ENCODE assay signal across 1 cellular context in the genomic region with DNA sequence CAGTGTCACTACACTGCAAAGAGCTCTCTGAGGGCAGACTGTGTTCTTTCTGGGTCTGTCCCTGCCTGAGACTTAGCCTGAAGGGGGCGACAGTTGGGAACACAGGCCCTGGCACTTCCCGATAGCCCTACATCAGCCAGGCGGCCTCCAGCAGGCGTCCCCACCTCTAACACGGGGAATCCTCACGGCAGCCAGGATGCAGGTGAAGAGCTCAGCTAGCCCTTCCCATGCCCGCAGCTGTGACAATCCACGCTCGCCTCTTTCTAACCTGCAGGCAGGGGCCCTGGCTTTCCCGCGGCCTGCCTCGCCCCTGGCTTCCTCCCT.
TF ChIP-seq lines count a peak whose summit lies in the region.

No MANE protein-coding gene starts in this region.

TF ChIP-seq in HepG2, 621 proteins besides CTCF, POLR2A, EP300 and RAD21 (continues in another document):
- no peak for TF ChIP-seq NR2F6 (IDR thresholded peaks at IDR 0.05)
- no peak for TF ChIP-seq NR2F6 (CRISPR knock-in tag; IDR thresholded peaks at IDR 0.05)
- TF ChIP-seq SP4 (CRISPR knock-in tag; IDR thresholded peaks at IDR 0.05), result no peak
- TF ChIP-seq FOXK2 (IDR thresholded peaks at IDR 0.05), result no peak
- TF ChIP-seq, protein P1, sequence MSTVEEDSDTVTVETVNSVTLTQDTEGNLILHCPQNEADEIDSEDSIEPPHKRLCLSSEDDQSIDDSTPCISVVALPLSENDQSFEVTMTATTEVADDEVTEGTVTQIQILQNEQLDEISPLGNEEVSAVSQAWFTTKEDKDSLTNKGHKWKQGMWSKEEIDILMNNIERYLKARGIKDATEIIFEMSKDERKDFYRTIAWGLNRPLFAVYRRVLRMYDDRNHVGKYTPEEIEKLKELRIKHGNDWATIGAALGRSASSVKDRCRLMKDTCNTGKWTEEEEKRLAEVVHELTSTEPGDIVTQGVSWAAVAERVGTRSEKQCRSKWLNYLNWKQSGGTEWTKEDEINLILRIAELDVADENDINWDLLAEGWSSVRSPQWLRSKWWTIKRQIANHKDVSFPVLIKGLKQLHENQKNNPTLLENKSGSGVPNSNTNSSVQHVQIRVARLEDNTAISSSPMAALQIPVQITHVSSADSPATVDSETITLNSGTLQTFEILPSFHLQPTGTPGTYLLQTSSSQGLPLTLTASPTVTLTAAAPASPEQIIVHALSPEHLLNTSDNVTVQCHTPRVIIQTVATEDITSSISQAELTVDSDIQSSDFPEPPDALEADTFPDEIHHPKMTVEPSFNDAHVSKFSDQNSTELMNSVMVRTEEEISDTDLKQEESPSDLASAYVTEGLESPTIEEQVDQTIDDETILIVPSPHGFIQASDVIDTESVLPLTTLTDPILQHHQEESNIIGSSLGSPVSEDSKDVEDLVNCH (CRISPR knock-in tag; IDR thresholded peaks at IDR 0.05), result no peak
- no peak for TF ChIP-seq ZNF629 (CRISPR knock-in tag; conservative IDR thresholded peaks at IDR 0.05)
- TF ChIP-seq AGO2 (optimal IDR thresholded peaks at IDR 0.05; ENCODE audit: low read depth, low read length), result peak; percentile 24
- no peak for TF ChIP-seq ZNF557 (CRISPR knock-in tag; IDR thresholded peaks at IDR 0.05)
- TF ChIP-seq, protein P2, sequence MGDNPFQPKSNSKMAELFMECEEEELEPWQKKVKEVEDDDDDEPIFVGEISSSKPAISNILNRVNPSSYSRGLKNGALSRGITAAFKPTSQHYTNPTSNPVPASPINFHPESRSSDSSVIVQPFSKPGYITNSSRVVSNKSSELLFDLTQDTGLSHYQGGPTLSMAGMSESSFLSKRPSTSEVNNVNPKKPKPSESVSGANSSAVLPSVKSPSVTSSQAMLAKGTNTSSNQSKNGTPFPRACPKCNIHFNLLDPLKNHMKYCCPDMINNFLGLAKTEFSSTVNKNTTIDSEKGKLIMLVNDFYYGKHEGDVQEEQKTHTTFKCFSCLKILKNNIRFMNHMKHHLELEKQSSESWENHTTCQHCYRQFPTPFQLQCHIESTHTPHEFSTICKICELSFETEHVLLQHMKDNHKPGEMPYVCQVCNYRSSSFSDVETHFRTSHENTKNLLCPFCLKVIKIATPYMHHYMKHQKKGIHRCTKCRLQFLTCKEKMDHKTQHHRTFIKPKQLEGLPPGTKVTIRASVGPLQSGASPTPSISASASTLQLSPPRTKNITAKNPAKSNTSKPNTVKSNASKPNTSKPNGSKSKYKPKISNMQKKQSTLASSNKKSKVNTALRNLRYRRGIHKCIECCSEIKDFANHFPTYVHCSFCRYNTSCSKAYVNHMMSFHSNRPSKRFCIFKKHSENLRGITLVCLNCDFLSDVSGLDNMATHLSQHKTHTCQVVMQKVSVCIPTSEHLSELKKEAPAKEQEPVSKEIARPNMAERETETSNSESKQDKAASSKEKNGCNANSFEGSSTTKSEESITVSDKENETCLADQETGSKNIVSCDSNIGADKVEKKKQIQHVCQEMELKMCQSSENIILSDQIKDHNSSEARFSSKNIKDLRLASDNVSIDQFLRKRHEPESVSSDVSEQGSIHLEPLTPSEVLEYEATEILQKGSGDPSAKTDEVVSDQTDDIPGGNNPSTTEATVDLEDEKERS (CRISPR knock-in tag; IDR thresholded peaks at IDR 0.05), result no peak
- TF ChIP-seq, protein P3, sequence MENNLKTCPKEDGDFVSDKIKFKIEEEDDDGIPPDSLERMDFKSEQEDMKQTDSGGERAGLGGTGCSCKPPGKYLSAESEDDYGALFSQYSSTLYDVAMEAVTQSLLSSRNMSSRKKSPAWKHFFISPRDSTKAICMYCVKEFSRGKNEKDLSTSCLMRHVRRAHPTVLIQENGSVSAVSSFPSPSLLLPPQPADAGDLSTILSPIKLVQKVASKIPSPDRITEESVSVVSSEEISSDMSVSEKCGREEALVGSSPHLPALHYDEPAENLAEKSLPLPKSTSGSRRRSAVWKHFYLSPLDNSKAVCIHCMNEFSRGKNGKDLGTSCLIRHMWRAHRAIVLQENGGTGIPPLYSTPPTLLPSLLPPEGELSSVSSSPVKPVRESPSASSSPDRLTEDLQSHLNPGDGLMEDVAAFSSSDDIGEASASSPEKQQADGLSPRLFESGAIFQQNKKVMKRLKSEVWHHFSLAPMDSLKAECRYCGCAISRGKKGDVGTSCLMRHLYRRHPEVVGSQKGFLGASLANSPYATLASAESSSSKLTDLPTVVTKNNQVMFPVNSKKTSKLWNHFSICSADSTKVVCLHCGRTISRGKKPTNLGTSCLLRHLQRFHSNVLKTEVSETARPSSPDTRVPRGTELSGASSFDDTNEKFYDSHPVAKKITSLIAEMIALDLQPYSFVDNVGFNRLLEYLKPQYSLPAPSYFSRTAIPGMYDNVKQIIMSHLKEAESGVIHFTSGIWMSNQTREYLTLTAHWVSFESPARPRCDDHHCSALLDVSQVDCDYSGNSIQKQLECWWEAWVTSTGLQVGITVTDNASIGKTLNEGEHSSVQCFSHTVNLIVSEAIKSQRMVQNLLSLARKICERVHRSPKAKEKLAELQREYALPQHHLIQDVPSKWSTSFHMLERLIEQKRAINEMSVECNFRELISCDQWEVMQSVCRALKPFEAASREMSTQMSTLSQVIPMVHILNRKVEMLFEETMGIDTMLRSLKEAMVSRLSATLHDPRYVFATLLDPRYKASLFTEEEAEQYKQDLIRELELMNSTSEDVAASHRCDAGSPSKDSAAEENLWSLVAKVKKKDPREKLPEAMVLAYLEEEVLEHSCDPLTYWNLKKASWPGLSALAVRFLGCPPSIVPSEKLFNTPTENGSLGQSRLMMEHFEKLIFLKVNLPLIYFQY (CRISPR knock-in tag; IDR thresholded peaks at IDR 0.05; ENCODE audit: borderline replicate concordance), result no peak
- no peak for TF ChIP-seq HDAC2 (CRISPR knock-in tag; IDR thresholded peaks at IDR 0.05)
- no peak for TF ChIP-seq NFRKB (IDR thresholded peaks at IDR 0.05)
- no peak for TF ChIP-seq MAZ (IDR thresholded peaks at IDR 0.05; ENCODE audit: borderline replicate concordance, low read depth, low read length)
- no peak for TF ChIP-seq MAZ (CRISPR knock-in tag; IDR thresholded peaks at IDR 0.05; ENCODE audit: low read depth)
- 0 out of 2 replicates have a peak, but pooled peaks have one; percentile 5 for TF ChIP-seq STAG1 (CRISPR knock-in tag; IDR thresholded peaks at IDR 0.05)
- TF ChIP-seq, protein P4, sequence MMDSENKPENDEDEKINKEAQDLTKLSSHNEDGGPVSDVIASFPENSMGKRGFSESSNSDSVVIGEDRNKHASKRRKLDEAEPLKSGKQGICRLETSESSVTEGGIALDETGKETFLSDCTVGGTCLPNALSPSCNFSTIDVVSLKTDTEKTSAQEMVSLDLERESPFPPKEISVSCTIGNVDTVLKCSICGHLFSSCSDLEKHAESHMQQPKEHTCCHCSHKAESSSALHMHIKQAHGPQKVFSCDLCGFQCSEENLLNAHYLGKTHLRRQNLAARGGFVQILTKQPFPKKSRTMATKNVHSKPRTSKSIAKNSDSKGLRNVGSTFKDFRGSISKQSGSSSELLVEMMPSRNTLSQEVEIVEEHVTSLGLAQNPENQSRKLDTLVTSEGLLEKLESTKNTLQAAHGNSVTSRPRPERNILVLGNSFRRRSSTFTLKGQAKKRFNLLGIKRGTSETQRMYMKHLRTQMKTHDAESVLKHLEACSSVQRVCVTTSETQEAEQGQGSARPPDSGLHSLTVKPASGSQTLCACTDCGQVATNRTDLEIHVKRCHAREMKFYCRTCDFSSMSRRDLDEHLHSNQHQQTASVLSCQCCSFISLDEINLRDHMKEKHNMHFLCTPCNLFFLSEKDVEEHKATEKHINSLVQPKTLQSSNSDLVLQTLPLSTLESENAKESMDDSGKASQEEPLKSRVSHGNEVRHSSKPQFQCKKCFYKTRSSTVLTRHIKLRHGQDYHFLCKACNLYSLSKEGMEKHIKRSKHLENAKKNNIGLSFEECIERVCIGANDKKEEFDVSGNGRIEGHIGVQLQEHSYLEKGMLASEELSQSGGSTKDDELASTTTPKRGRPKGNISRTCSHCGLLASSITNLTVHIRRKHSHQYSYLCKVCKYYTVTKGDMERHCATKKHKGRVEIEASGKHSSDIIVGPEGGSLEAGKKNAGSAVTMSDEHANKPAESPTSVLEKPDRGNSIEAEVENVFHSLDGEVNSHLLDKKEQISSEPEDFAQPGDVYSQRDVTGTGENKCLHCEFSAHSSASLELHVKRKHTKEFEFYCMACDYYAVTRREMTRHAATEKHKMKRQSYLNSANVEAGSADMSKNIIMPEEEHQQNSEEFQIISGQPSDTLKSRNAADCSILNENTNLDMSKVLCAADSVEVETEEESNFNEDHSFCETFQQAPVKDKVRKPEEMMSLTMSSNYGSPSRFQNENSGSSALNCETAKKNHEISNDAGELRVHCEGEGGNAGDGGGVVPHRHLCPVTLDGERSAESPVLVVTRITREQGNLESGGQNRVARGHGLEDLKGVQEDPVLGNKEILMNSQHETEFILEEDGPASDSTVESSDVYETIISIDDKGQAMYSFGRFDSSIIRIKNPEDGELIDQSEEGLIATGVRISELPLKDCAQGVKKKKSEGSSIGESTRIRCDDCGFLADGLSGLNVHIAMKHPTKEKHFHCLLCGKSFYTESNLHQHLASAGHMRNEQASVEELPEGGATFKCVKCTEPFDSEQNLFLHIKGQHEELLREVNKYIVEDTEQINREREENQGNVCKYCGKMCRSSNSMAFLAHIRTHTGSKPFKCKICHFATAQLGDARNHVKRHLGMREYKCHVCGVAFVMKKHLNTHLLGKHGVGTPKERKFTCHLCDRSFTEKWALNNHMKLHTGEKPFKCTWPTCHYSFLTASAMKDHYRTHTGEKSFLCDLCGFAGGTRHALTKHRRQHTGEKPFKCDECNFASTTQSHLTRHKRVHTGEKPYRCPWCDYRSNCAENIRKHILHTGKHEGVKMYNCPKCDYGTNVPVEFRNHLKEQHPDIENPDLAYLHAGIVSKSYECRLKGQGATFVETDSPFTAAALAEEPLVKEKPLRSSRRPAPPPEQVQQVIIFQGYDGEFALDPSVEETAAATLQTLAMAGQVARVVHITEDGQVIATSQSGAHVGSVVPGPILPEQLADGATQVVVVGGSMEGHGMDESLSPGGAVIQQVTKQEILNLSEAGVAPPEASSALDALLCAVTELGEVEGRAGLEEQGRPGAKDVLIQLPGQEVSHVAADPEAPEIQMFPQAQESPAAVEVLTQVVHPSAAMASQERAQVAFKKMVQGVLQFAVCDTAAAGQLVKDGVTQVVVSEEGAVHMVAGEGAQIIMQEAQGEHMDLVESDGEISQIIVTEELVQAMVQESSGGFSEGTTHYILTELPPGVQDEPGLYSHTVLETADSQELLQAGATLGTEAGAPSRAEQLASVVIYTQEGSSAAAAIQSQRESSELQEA (CRISPR knock-in tag; IDR thresholded peaks at IDR 0.05; ENCODE audit: not compliant biosample characterization), result no peak
- TF ChIP-seq TCF7 (IDR thresholded peaks at IDR 0.05; ENCODE audit: low read depth), result no peak
- TF ChIP-seq ZNF577 (CRISPR knock-in tag; IDR thresholded peaks at IDR 0.05; ENCODE audit: borderline replicate concordance, low read depth), result no peak
- TF ChIP-seq, protein P5, sequence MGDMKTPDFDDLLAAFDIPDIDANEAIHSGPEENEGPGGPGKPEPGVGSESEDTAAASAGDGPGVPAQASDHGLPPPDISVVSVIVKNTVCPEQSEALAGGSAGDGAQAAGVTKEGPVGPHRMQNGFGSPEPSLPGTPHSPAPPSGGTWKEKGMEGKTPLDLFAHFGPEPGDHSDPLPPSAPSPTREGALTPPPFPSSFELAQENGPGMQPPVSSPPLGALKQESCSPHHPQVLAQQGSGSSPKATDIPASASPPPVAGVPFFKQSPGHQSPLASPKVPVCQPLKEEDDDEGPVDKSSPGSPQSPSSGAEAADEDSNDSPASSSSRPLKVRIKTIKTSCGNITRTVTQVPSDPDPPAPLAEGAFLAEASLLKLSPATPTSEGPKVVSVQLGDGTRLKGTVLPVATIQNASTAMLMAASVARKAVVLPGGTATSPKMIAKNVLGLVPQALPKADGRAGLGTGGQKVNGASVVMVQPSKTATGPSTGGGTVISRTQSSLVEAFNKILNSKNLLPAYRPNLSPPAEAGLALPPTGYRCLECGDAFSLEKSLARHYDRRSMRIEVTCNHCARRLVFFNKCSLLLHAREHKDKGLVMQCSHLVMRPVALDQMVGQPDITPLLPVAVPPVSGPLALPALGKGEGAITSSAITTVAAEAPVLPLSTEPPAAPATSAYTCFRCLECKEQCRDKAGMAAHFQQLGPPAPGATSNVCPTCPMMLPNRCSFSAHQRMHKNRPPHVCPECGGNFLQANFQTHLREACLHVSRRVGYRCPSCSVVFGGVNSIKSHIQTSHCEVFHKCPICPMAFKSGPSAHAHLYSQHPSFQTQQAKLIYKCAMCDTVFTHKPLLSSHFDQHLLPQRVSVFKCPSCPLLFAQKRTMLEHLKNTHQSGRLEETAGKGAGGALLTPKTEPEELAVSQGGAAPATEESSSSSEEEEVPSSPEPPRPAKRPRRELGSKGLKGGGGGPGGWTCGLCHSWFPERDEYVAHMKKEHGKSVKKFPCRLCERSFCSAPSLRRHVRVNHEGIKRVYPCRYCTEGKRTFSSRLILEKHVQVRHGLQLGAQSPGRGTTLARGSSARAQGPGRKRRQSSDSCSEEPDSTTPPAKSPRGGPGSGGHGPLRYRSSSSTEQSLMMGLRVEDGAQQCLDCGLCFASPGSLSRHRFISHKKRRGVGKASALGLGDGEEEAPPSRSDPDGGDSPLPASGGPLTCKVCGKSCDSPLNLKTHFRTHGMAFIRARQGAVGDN (CRISPR knock-in tag; IDR thresholded peaks at IDR 0.05), result peak; percentile 9; the same call in 1 of the 2 replicates
- TF ChIP-seq, protein P6, sequence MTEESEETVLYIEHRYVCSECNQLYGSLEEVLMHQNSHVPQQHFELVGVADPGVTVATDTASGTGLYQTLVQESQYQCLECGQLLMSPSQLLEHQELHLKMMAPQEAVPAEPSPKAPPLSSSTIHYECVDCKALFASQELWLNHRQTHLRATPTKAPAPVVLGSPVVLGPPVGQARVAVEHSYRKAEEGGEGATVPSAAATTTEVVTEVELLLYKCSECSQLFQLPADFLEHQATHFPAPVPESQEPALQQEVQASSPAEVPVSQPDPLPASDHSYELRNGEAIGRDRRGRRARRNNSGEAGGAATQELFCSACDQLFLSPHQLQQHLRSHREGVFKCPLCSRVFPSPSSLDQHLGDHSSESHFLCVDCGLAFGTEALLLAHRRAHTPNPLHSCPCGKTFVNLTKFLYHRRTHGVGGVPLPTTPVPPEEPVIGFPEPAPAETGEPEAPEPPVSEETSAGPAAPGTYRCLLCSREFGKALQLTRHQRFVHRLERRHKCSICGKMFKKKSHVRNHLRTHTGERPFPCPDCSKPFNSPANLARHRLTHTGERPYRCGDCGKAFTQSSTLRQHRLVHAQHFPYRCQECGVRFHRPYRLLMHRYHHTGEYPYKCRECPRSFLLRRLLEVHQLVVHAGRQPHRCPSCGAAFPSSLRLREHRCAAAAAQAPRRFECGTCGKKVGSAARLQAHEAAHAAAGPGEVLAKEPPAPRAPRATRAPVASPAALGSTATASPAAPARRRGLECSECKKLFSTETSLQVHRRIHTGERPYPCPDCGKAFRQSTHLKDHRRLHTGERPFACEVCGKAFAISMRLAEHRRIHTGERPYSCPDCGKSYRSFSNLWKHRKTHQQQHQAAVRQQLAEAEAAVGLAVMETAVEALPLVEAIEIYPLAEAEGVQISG (CRISPR knock-in tag; IDR thresholded peaks at IDR 0.05), result no peak
- TF ChIP-seq, protein P7, sequence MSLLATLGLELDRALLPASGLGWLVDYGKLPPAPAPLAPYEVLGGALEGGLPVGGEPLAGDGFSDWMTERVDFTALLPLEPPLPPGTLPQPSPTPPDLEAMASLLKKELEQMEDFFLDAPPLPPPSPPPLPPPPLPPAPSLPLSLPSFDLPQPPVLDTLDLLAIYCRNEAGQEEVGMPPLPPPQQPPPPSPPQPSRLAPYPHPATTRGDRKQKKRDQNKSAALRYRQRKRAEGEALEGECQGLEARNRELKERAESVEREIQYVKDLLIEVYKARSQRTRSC (CRISPR knock-in tag; IDR thresholded peaks at IDR 0.05; ENCODE audit: low read depth), result no peak
- no peak for TF ChIP-seq ZNF253 (CRISPR knock-in tag; IDR thresholded peaks at IDR 0.05; ENCODE audit: borderline replicate concordance)
- no peak for TF ChIP-seq REXO4 (CRISPR knock-in tag; IDR thresholded peaks at IDR 0.05; ENCODE audit: borderline replicate concordance)
- TF ChIP-seq ZSCAN20 (CRISPR knock-in tag; IDR thresholded peaks at IDR 0.05; ENCODE audit: borderline replicate concordance), result no peak
- no peak for TF ChIP-seq ZNF292 (CRISPR knock-in tag; IDR thresholded peaks at IDR 0.05; ENCODE audit: borderline replicate concordance, low read depth)
- no peak for TF ChIP-seq ZNF30 (CRISPR knock-in tag; IDR thresholded peaks at IDR 0.05)
